8 cellular contexts compared by ENCODE assay signal in genomic region chr14:93906341-93907329, GRCh38. TPM values are rescaled to one million over a fixed set of nuclear protein-coding genes. Genes with fewer than 3 reads are reported as not detected.
DNase-seq lines count a peak whose midpoint lies in the region; ATAC-seq and TF ChIP-seq lines count a peak whose summit lies in the region.

No MANE protein-coding gene starts in this region.

- ATAC-seq in activated T-cell treated with anti-CD3 and anti-CD28 coated beads, Interleukin-2, amount 50 U/mL, for 4 hours = peak; percentile 41 to 71
- ATAC-seq in gastroesophageal sphincter (peak; percentile 51), HG03139 (IDR thresholded peaks at IDR 0.05; ENCODE audit: unreplicated experiment) (no peak)

- DNase-seq in activated gamma-delta T cell treated with Interleukin-2 at 50 U/mL for 16 hours = peak; percentile 29
- no peak for DNase-seq in activated gamma-delta T cell (lab: John Stamatoyannopoulos, UW)
- DNase-seq in HS-27A (ENCODE audit: low read depth) = peak; percentile 7
- DNase-seq in activated T-cell treated with anti-CD3 and anti-CD28 coated beads, Interleukin-2, amount 50 U/mL, for 4 hours = peak; percentile 23
- DNase-seq in progenitor cell of endocrine pancreas (ENCODE audit: low spot score, unreplicated experiment) = peak; percentile 51

- H3K36me3 Mint-ChIP-seq in activated T-cell treated with anti-CD3 and anti-CD28 coated beads, Interleukin-2, amount 50 U/mL, for 4 hours (ENCODE audit: insufficient read depth) = no peaks in the 10 kb centered on the region
- no peaks in the 10 kb centered on the region for H3K36me3 Mint-ChIP-seq in progenitor cell of endocrine pancreas (ENCODE audit: insufficient read depth)

- H3K4me3 ChIP-seq in OCI-LY1 (ENCODE audit: low read depth, low read length, poor library complexity, severe bottlenecking) (no peak overlapping the region), gastroesophageal sphincter (no peak overlapping the region)

- H3F3A ChIP-seq in OCI-LY1 (ENCODE audit: insufficient read depth, low read length) = no peaks in the 10 kb centered on the region

- H3K27ac ChIP-seq in OCI-LY1 (ENCODE audit: low read depth, low read length, poor library complexity, severe bottlenecking) (no peak overlapping the region), gastroesophageal sphincter (no peak overlapping the region)

- no peaks in the 10 kb centered on the region for H3K4me1 ChIP-seq in OCI-LY1 (ENCODE audit: insufficient read depth, low read length, severe bottlenecking)
- H3K4me1 ChIP-seq in gastroesophageal sphincter = peaks cover 0 to 4% (median 0%) of the 10 kb centered on the region in 3 donors

- H3K4me3 Mint-ChIP-seq in activated T-cell treated with anti-CD3 and anti-CD28 coated beads, Interleukin-2, amount 50 U/mL, for 4 hours = no peak overlapping the region
- no peak overlapping the region for H3K4me3 Mint-ChIP-seq in progenitor cell of endocrine pancreas (ENCODE audit: low read depth)

- 16 to 37% methylated on average over 9 to 13 of the region's 15 CpGs for WGBS in gastroesophageal sphincter (ENCODE audit: low coverage in 1 of 2), 2 donors

- H3K27ac Mint-ChIP-seq in progenitor cell of endocrine pancreas = no peak overlapping the region

- H3K9me3 ChIP-seq in OCI-LY1 (ENCODE audit: low read length) (no peaks in the 10 kb centered on the region), gastroesophageal sphincter (no peaks in the 10 kb centered on the region)

- no peaks in the 10 kb centered on the region for H3K27me3 ChIP-seq in OCI-LY1 (ENCODE audit: insufficient read depth, low read length)
- peaks cover 17% of the 10 kb centered on the region for H3K27me3 ChIP-seq in gastroesophageal sphincter

- TF ChIP-seq POLR2A in gastroesophageal sphincter (IDR thresholded peaks at IDR 0.05) = no peak

- no peaks in the 10 kb centered on the region for H3K9me2 ChIP-seq in OCI-LY1 (ENCODE audit: low read depth, low read length)

- H3K27me3 Mint-ChIP-seq in activated T-cell treated with anti-CD3 and anti-CD28 coated beads, Interleukin-2, amount 50 U/mL, for 4 hours (ENCODE audit: low read depth) = peaks cover 21% of the 10 kb centered on the region
- peaks cover 7% of the 10 kb centered on the region for H3K27me3 Mint-ChIP-seq in progenitor cell of endocrine pancreas

- no peaks in the 10 kb centered on the region for H3K79me2 ChIP-seq in OCI-LY1 (ENCODE audit: insufficient read depth, low read length)

- TF ChIP-seq CTCF in OCI-LY1 (IDR thresholded peaks at IDR 0.05; ENCODE audit: low read length) (peak; percentile 80), gastroesophageal sphincter (IDR thresholded peaks at IDR 0.05) (peak in 3 of 4 experiments; percentile 59 to 77 (median 61)), progenitor cell of endocrine pancreas (IDR thresholded peaks at IDR 0.05; ENCODE audit: unreplicated experiment) (peak; percentile 81)

- H3K9ac ChIP-seq in OCI-LY1 (ENCODE audit: low read length) = no peak overlapping the region

- H3K9me3 Mint-ChIP-seq in activated T-cell treated with anti-CD3 and anti-CD28 coated beads, Interleukin-2, amount 50 U/mL, for 4 hours = no peaks in the 10 kb centered on the region
- H3K9me3 Mint-ChIP-seq in progenitor cell of endocrine pancreas (ENCODE audit: low read depth) = no peaks in the 10 kb centered on the region

- H4K20me1 ChIP-seq in OCI-LY1 (ENCODE audit: insufficient read depth, low read length) = no peaks in the 10 kb centered on the region

- no peak overlapping the region for H3K4me2 ChIP-seq in OCI-LY1 (ENCODE audit: low read length)

- no peak overlapping the region for H2AFZ ChIP-seq in OCI-LY1 (ENCODE audit: low read length)

- no peak for TF ChIP-seq EP300 in gastroesophageal sphincter (IDR thresholded peaks at IDR 0.05)

- no peaks in the 10 kb centered on the region for H3K4me1 Mint-ChIP-seq in activated T-cell treated with anti-CD3 and anti-CD28 coated beads, Interleukin-2, amount 50 U/mL, for 4 hours (ENCODE audit: low read depth)
- peaks cover 15% of the 10 kb centered on the region for H3K4me1 Mint-ChIP-seq in progenitor cell of endocrine pancreas (ENCODE audit: low read depth)

- H3K36me3 ChIP-seq in OCI-LY1 (ENCODE audit: insufficient read depth, low read length) (no peaks in the 10 kb centered on the region), gastroesophageal sphincter (no peaks in the 10 kb centered on the region)

RNA-seq across cellular contexts. Expression of gene FAM181A, which starts 20.5 kb away (rescaled TPM):
- not detected for total RNA-seq in activated T-cell treated with anti-CD3 and anti-CD28 coated beads, Interleukin-2, amount 50 U/mL, for 4 hours
- not detected for total RNA-seq in gastroesophageal sphincter
- total RNA-seq in progenitor cell of endocrine pancreas = not detected in 2 replicates
